Comparison of ENCODE assay signal across 9 cellular contexts in the genomic region with DNA sequence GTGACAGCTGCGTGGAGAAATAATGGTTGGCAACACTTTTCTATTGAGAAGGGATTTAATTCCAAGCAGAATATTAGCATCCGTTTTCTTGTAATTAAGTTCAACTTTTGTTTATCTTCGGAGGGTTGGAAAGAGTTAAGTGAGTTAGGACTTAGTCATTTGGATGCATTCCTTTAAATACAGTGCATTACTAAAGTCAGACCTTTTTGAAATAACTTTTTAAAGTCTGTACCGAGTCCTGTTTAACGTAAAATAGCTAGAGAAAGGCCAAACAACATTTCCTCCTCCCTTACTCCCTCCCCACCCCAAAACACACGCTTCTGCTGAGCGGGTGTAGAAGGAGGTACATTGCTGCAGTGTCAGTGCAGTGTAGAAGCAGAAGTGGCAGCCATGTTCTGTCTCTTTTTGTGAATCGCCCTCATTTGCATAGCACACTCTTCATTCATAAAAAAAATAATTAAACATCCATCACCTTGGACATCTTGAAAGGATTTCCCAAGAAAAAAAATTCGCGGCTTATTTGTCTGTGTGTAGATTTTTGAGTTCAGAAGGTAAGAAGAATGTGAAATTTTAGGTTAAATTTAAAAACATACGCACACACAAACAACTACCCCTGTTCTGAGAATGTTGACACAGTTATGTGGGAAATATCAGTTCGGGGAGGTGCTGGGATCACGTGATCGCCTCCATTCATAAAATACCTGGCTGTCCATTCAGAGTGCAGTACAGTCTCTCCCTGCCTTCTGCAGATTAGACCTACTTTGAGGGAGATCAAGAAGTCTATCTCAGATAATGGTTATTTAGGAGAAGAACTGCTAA. TPM values are rescaled to one million over a fixed set of nuclear protein-coding genes. Genes with fewer than 3 reads are reported as not detected.
A peak's percentile ranks its signal among the peaks of the same experiment; 100 is the strongest.
DNase-seq lines count a peak whose midpoint lies in the region; TF ChIP-seq lines count a peak whose summit lies in the region.
"Had no signal": no experiment of that assay in that cellular context is flagged by ENCODE, and none has a peak within 500 bp of the region (broad histone marks: within the 10 kb centered on the region; RNA-seq: fewer than 3 reads in every experiment).

No MANE protein-coding gene starts in this region.

- H3K36me3 ChIP-seq in duodenal mucosa (ENCODE audit: control insufficient read depth in 1 of 2, insufficient read depth in 2 of 2, low read length in 2 of 2) = no peaks in the 10 kb centered on the region

- H3K4me3 ChIP-seq in HFF-Myc (replicated peaks; ENCODE audit: low read depth, low read length) (peak overlapping the region; percentile 93), duodenal mucosa (ENCODE audit: low read depth in 1 of 2, low read length in 2 of 2) (peak overlapping the region; percentile 86 to 88)

- TF ChIP-seq CTCF in HFF-Myc (IDR thresholded peaks at IDR 0.05; ENCODE audit: low read depth, low read length, missing control alignments) = no peak

- H3K4me1 Mint-ChIP-seq in T-helper 2 cell treated with Interferon-gamma antibody and Interleukin-4, amounts not matched to agents 5 μg/mL and 100 μg/mL, for 36 hours (ENCODE audit: low read depth) = peaks cover 25% of the 10 kb centered on the region

- H3K9ac ChIP-seq in duodenal mucosa (ENCODE audit: low read depth in 1 of 2, low read length in 2 of 2) = peak overlapping the region; percentile 35 to 63

- H3K27ac Mint-ChIP-seq in T-helper 2 cell treated with Interferon-gamma antibody and Interleukin-4, amounts not matched to agents 5 μg/mL and 100 μg/mL, for 36 hours = no peak overlapping the region

- H3K27ac ChIP-seq in duodenal mucosa (ENCODE audit: low read depth, low read length) = no peak overlapping the region
- peak overlapping the region; percentile 92 for H3K27ac ChIP-seq in temporal lobe (ENCODE audit: low read depth, low read length)

- H3K4me1 ChIP-seq in duodenal mucosa (ENCODE audit: control insufficient read depth in 1 of 2, insufficient read depth in 2 of 2, low read length in 2 of 2) = peaks cover 9 to 14% of the 10 kb centered on the region in 2 donors

- no peaks in the 10 kb centered on the region for H3K27me3 ChIP-seq in duodenal mucosa (ENCODE audit: control insufficient read depth in 1 of 2, insufficient read depth in 2 of 2, low read length in 2 of 2)

- no peaks in the 10 kb centered on the region for H3K9me3 Mint-ChIP-seq in T-helper 2 cell treated with Interferon-gamma antibody and Interleukin-4, amounts not matched to agents 5 μg/mL and 100 μg/mL, for 36 hours

- H3K4me3 Mint-ChIP-seq in T-helper 2 cell treated with Interferon-gamma antibody and Interleukin-4, amounts not matched to agents 5 μg/mL and 100 μg/mL, for 36 hours = peak overlapping the region; percentile 66

- H3K9me3 ChIP-seq in duodenal mucosa (ENCODE audit: control insufficient read depth in 1 of 2, low read length in 2 of 2) = no peaks in the 10 kb centered on the region

- DNase-seq in NCI-H748 (lab: John Stamatoyannopoulos, UW; ENCODE audit: unreplicated experiment) (peak; percentile 19), NCI-H748 treated with DMSO at 0.1 percent for 48 hours (lab: John Stamatoyannopoulos, UW) (no peak), HFF-Myc (ENCODE audit: extremely low read depth, low read depth) (no peak), NCI-H1105 (lab: John Stamatoyannopoulos, UW) (peak; percentile 19), lung microvascular endothelial cell (ENCODE audit: low read depth in 2 of 2) (peak; percentile 63 to 71)
- DNase-seq in T-helper 2 cell treated with Interferon-gamma antibody and Interleukin-4, amounts not matched to agents 5 μg/mL and 100 μg/mL, for 36 hours (ENCODE audit: low spot score) = no peak
- DNase-seq: DND-41 had no signal

- H3K36me3 Mint-ChIP-seq in T-helper 2 cell treated with Interferon-gamma antibody and Interleukin-4, amounts not matched to agents 5 μg/mL and 100 μg/mL, for 36 hours (ENCODE audit: low read depth) = no peaks in the 10 kb centered on the region

- peaks cover 60% of the 10 kb centered on the region for H3K27me3 Mint-ChIP-seq in T-helper 2 cell treated with Interferon-gamma antibody and Interleukin-4, amounts not matched to agents 5 μg/mL and 100 μg/mL, for 36 hours (ENCODE audit: low read depth)

RNA-seq across cellular contexts. Expression of gene SPRED1, which starts 1.6 kb away (rescaled TPM):
- total RNA-seq in lung microvascular endothelial cell (13.9 and 15.3 TPM in 2 replicates), temporal lobe (49.9 TPM)

Comparison
In these comparisons a context has a peak if more than half of its experiments do, and no peak if none do; other contexts are left out.
1. DNase-seq: peak in NCI-H748 (single experiment), NCI-H1105 (single experiment) and lung microvascular endothelial cell (2 of 2); none in NCI-H748 treated with DMSO at 0.1 percent for 48 hours (single experiment), HFF-Myc (single experiment) and T-helper 2 cell treated with Interferon-gamma antibody and Interleukin-4, amounts not matched to agents 5 μg/mL and 100 μg/mL, for 36 hours (single experiment).